Comparison of ENCODE assay signal across 7 cellular contexts in the genomic region with DNA sequence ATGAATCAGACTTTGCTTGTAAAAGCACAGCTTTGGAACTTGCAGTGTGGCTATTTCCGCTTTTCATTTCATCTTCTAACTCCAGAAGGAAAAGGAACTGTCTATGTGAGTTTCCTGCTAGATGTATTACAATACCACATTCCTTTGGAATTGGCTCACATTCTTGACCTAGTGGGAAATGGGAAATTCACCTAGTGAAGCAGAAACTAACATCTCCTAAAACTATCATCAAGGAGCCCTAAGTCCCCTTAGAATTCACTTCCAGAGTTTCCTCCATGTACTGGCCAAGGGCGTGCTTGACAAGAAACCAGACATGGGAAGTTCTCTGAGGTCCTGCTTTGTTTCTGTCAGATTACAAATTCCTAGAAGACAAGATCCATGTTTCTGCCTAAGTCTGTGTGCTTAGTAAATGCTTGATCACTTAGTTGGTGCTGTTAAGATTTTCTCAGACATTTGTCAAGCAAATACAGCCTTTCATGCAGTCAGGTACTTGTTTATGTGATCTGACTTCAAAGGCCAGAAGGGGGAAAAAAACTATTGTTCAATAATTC.
DNase-seq lines count a peak whose midpoint lies in the region; ATAC-seq and TF ChIP-seq lines count a peak whose summit lies in the region.

No MANE protein-coding gene starts in this region.

- no peak for TF ChIP-seq CTCF in epithelial cell of proximal tubule (conservative IDR thresholded peaks at IDR 0.05; ENCODE audit: low read depth, low read length)
- TF ChIP-seq CTCF in uterus (IDR thresholded peaks at IDR 0.05): no peak

- H3K27me3 ChIP-seq in uterus (no peaks in the 10 kb centered on the region), MG63 (no peaks in the 10 kb centered on the region)

- H3K36me3 ChIP-seq in uterus (no peaks in the 10 kb centered on the region), MG63 (no peaks in the 10 kb centered on the region)

- H3K4me1 ChIP-seq in uterus: no peaks in the 10 kb centered on the region

- no peak for TF ChIP-seq POLR2A in uterus (IDR thresholded peaks at IDR 0.05)

- intact Hi-C loops in uterus (cut with DNase I; ENCODE audit: low total_unique reads): no loop called here

- H3K9me3 ChIP-seq in uterus: no peaks in the 10 kb centered on the region
- no peaks in the 10 kb centered on the region for H3K9me3 ChIP-seq in MG63

- H3K4me3 ChIP-seq in epithelial cell of proximal tubule (ENCODE audit: low read depth, low read length) (no peak overlapping the region), uterus (no peak overlapping the region), MG63 (no peak overlapping the region)

- peak; percentile 51 for DNase-seq in MV-4-11 (lab: John Stamatoyannopoulos, UW)
- DNase-seq in epithelial cell of proximal tubule (ENCODE audit: low read depth): peak; percentile 91
- peak; percentile 46 to 89 for DNase-seq in lung microvascular endothelial cell (ENCODE audit: low read depth in 2 of 2)
- DNase-seq in uterus: no peak
- no peak for DNase-seq in activated T-cell treated with anti-CD3 and anti-CD28 coated beads, Interleukin-2, amount 50 U/mL, for 48 hours
- no peak for DNase-seq in MG63

- H3K27ac ChIP-seq in uterus: peak overlapping the region; percentile 66 to 73

- no peak for ATAC-seq in HG02970 (IDR thresholded peaks at IDR 0.05; ENCODE audit: low FRiP score, unreplicated experiment)

Comparison
In these comparisons a context has a peak if more than half of its experiments do, and no peak if none do; other contexts are left out.
1. DNase-seq: peak in MV-4-11 (single experiment), epithelial cell of proximal tubule (single experiment) and lung microvascular endothelial cell (2 of 2); none in uterus (0 of 2), activated T-cell treated with anti-CD3 and anti-CD28 coated beads, Interleukin-2, amount 50 U/mL, for 48 hours (0 of 2) and MG63 (single experiment).